14 cellular contexts compared by ENCODE assay signal in the genomic region with DNA sequence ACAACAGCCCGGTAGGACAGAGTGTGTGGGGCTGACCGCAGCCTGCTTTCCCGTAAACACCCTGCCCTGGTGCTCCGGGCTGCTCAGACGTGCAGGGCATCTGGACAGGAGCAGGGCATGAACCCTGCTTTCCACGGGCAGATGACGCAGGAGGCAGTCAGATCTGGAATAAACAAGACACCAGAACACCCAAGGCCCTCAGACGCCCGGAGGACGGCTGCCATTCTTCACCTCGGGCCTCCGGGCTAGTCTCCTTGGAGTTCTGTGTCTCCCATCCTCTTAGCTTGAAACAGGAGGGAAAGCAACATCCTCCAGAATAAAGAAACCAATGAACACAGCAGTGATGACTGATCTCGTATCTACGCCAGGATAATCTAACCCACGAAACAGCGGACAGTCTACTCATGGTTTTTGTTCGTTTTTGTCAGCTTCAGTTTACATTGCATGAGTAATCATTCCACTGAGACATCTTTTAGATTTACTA. TPM values are rescaled to one million over a fixed set of nuclear protein-coding genes. Genes with fewer than 3 reads are reported as not detected.
DNase-seq lines count a peak whose midpoint lies in the region; ATAC-seq and TF ChIP-seq lines count a peak whose summit lies in the region.
"Had no signal": no experiment of that assay in that cellular context is flagged by ENCODE, and none has a peak within 500 bp of the region (broad histone marks: within the 10 kb centered on the region; RNA-seq: fewer than 3 reads in every experiment).

No MANE protein-coding gene starts in this region.

- TF ChIP-seq EP300 in stomach (IDR thresholded peaks at IDR 0.05) = peak; percentile 91

- H3K27me3 ChIP-seq in H7 (ENCODE audit: control insufficient read depth, insufficient read depth, low read length) (no peaks in the 10 kb centered on the region), stomach (peaks cover 0 to 3% (median 0%) of the 10 kb centered on the region in 3 donors)

- intact Hi-C loops in stomach (cut with DNase I; ENCODE audit: low total_unique reads) = no loop called here

- 61 to 81% (median 77%) methylated on average over 17 of the region's 17 CpGs for WGBS in stomach, 5 donors

- TF ChIP-seq POLR2A in stomach (IDR thresholded peaks at IDR 0.05) = no peak

- peaks cover 1% of the 10 kb centered on the region for H3K36me3 ChIP-seq in H7 (replicated peaks; ENCODE audit: control insufficient read depth, insufficient read depth, low read length)
- no peaks in the 10 kb centered on the region for H3K36me3 ChIP-seq in stomach

- no peak for TF ChIP-seq CTCF in stomach (IDR thresholded peaks at IDR 0.05)

- DNase-seq in H7 (peak; percentile 13), amniotic epithelial cell (ENCODE audit: low read depth) (peak; percentile 98), hepatic stellate cell (ENCODE audit: low spot score) (peak; percentile 73), stomach (no peak), epidermal melanocyte (ENCODE audit: insufficient read length, low spot score) (no peak), NCI-H748 treated with DMSO at 0.1 percent for 48 hours (lab: John Stamatoyannopoulos, UW) (no peak)
- DNase-seq: activated B cell treated with CpG ODN at 0.5 μM for 24 hours, hippocampal formation, midbrain, NCI-H2227 treated with DMSO at 0.1 percent for 48 hours had no signal

- H3K4me1 ChIP-seq in stomach = peaks cover 0 to 46% (median 18%) of the 10 kb centered on the region in 4 donors

- no peak overlapping the region for H3K4me3 ChIP-seq in H7 (ENCODE audit: insufficient read depth, low read depth, low read length)
- no peak overlapping the region for H3K4me3 ChIP-seq in stomach
- H3K4me3 ChIP-seq: dorsolateral prefrontal cortex, skin epidermis had no signal

- peak overlapping the region; percentile 20 to 98 (median 72) for H3K27ac ChIP-seq in stomach
- H3K27ac ChIP-seq: dorsolateral prefrontal cortex, skin epidermis had no signal

- H3K9me3 ChIP-seq in stomach = peaks cover 0 to 9% (median 4%) of the 10 kb centered on the region in 4 donors

- no peak for ATAC-seq in GM19035 (IDR thresholded peaks at IDR 0.05; ENCODE audit: unreplicated experiment)
- no peak for ATAC-seq in activated CD4-positive, CD25-positive, alpha-beta regulatory T cell treated with anti-CD3 and anti-CD28 coated beads, Interleukin-2, amount 50 U/mL, for 24 hours

RNA-seq across cellular contexts. Expression of gene PXDN, which starts 7.3 kb away (rescaled TPM):
- total RNA-seq in H7 (2014; rRNA removed; shearing (Covaris generic)) = 102 and 124 TPM in 2 replicates
- 10 to 100 TPM; 24.9 to 71.6 (median 42.0) TPM for total RNA-seq in stomach
- polyA plus RNA-seq in stomach = 1 to 10 TPM; 3.3 to 8.0 (median 5.0) TPM

Comparison
In these comparisons a context has a peak if more than half of its experiments do, and no peak if none do; other contexts are left out.
1. DNase-seq: peak in H7 (single experiment), amniotic epithelial cell (single experiment) and hepatic stellate cell (single experiment); none in stomach (single experiment), epidermal melanocyte (single experiment) and NCI-H748 treated with DMSO at 0.1 percent for 48 hours (single experiment).